Comparison of ENCODE assay signal across 15 cellular contexts in genomic region chr22:20868225-20868944, GRCh38. TPM values are rescaled to one million over a fixed set of nuclear protein-coding genes. Genes with fewer than 3 reads are reported as not detected.
A peak's percentile ranks its signal among the peaks of the same experiment; 100 is the strongest.
DNase-seq lines count a peak whose midpoint lies in the region; ATAC-seq, FAIRE-seq and TF ChIP-seq lines count a peak whose summit lies in the region.
"Had no signal": no experiment of that assay in that cellular context is flagged by ENCODE, and none has a peak within 500 bp of the region (broad histone marks: within the 10 kb centered on the region; RNA-seq: fewer than 3 reads in every experiment).

No MANE protein-coding gene starts in this region.

- H3K4me1 Mint-ChIP-seq in CD14-positive monocyte (peaks cover 40% of the 10 kb centered on the region), WTC11 (no peaks in the 10 kb centered on the region)

- intact Hi-C loops in CD14-positive monocyte (cut with micrococcal nuclease) = loop anchor here in 1 of 2 donors (10.0 kb wide), 1 partner anchor 46 kb away; the partner anchor contains the start of gene CRKL
- intact Hi-C loops in kidney (cut with DNase I) = no loop called here

- CTCF ChIA-PET in WTC11 (lab: Charles Lee) = interaction anchor here (1.0 to 4.2 kb wide), 5 partner anchors 9 to 235 kb away, joined by 3 to 19 read pairs (median 6); partner anchors contain the start of genes CRKL, PI4KA and SNAP29

- DNase-seq in CD14-positive monocyte (ENCODE audit: low spot score) = no peak
- no peak for DNase-seq in WTC11 (ENCODE audit: low spot score)
- DNase-seq in kidney = peak; percentile 29
- DNase-seq in retina = peak; percentile 28
- no peak for DNase-seq in nucleus accumbens (lab: John Stamatoyannopoulos, UW)
- DNase-seq in D341Med (ENCODE audit: low spot score) = no peak
- DNase-seq in DMS153 (lab: John Stamatoyannopoulos, UW) = no peak
- DNase-seq: activated effector memory CD4-positive, alpha-beta T cell treated with Interleukin-2 at 50 U/mL for 16 hours; brain microvascular endothelial cell; CD4-positive, alpha-beta memory T cell; hippocampal formation had no signal

- H3K9me3 ChIP-seq in kidney (ENCODE audit: control insufficient read depth in 1 of 2, low read length in 2 of 2) = no peaks in the 10 kb centered on the region

- peaks cover 7% of the 10 kb centered on the region in 2 donors for H3K36me3 ChIP-seq in kidney (ENCODE audit: control insufficient read depth in 1 of 2, insufficient read depth in 2 of 2, low read length in 2 of 2)

- peaks cover 52 to 75% of the 10 kb centered on the region in 2 donors for H3K36me3 Mint-ChIP-seq in CD14-positive monocyte
- peaks cover 3% of the 10 kb centered on the region for H3K36me3 Mint-ChIP-seq in WTC11

- peaks cover 14 to 16% of the 10 kb centered on the region in 2 donors for H3K4me1 ChIP-seq in kidney (ENCODE audit: control insufficient read depth in 1 of 2, insufficient read depth in 1 of 2, low read depth in 1 of 2, low read length in 2 of 2)

- H3K9ac ChIP-seq in kidney (ENCODE audit: low read length in 2 of 2) = no peak overlapping the region

- POLR2A ChIA-PET in WTC11 (lab: Charles Lee) = interaction anchor here (0.6 kb wide), 1 partner anchor 688 kb away, joined by 4 read pairs; no protein-coding TSS in a partner anchor

- H3K27ac Mint-ChIP-seq in CD14-positive monocyte (peak overlapping the region; percentile 18 to 96 (median 93)), WTC11 (0 out of 2 replicates have a peak overlapping the region, but pooled peaks have one; percentile 8)

- H3K27me3 Mint-ChIP-seq in CD14-positive monocyte (ENCODE audit: low read depth in 3 of 3) (no peaks in the 10 kb centered on the region), WTC11 (ENCODE audit: low read depth) (no peaks in the 10 kb centered on the region)
- H3K27me3 Mint-ChIP-seq: CD4-positive, alpha-beta memory T cell had no signal

- H3K4me3 Mint-ChIP-seq in CD14-positive monocyte (no peak overlapping the region), WTC11 (no peak overlapping the region)

- no peak overlapping the region for H3K4me3 ChIP-seq in kidney (ENCODE audit: low read length in 2 of 2)

- no peak for FAIRE-seq in kidney (lab: Jason Lieb, UNC)
- FAIRE-seq: endometrium, G401.6 had no signal

- no peaks in the 10 kb centered on the region for H3K9me3 Mint-ChIP-seq in CD14-positive monocyte
- H3K9me3 Mint-ChIP-seq in WTC11 = no peaks in the 10 kb centered on the region
- H3K9me3 Mint-ChIP-seq: CD4-positive, alpha-beta memory T cell; T-helper 2 cell treated with Interferon-gamma antibody and Interleukin-4, amounts not matched to agents 5 μg/mL and 100 μg/mL, for 36 hours had no signal

- ATAC-seq in WTC11 = no peak
- no peak for ATAC-seq in HG02798 (IDR thresholded peaks at IDR 0.05; ENCODE audit: poor library complexity, unreplicated experiment)

- H3K27ac ChIP-seq in kidney (ENCODE audit: low read depth in 2 of 2, low read length in 2 of 2) = no peak overlapping the region

- TF ChIP-seq CTCF in CD14-positive monocyte (IDR thresholded peaks at IDR 0.05) (no peak), WTC11 (IDR thresholded peaks at IDR 0.05) (no peak), kidney (IDR thresholded peaks at IDR 0.05; ENCODE audit: borderline replicate concordance, extremely low read depth, insufficient read depth) (no peak)

TF ChIP-seq in WTC11, 78 proteins besides CTCF, POLR2A, EP300 and RAD21:
- no peak for TF ChIP-seq ZNF532 (CRISPR knock-in tag; IDR thresholded peaks at IDR 0.05; ENCODE audit: borderline replicate concordance)
- TF ChIP-seq FOXP1 (CRISPR knock-in tag; IDR thresholded peaks at IDR 0.05; ENCODE audit: borderline replicate concordance) = no peak
- no peak for TF ChIP-seq USF2 (CRISPR knock-in tag; IDR thresholded peaks at IDR 0.05)
TF ChIP-seq in WTC11: peak in this region for 0.

RNA-seq across cellular contexts. Expression of gene SNAP29, which starts 9.6 kb away (rescaled TPM):
- 10 to 100 TPM; 28.9 to 32.8 TPM for polyA plus RNA-seq in CD14-positive monocyte
- total RNA-seq in WTC11 (2021) = 13.3 to 14.7 TPM (median 14.0 TPM) in 3 replicates
- 25.4 TPM for total RNA-seq in kidney
- 26.8 TPM for polyA plus RNA-seq in kidney (ENCODE audit: insufficient read depth, low read depth, low replicate concordance)

RNA-seq across cellular contexts. Expression of gene PI4KA, which starts 9.8 kb away (rescaled TPM):
- polyA plus RNA-seq in CD14-positive monocyte (10 to 100 TPM; 22.8 to 38.2 TPM), kidney (ENCODE audit: insufficient read depth, low read depth, low replicate concordance) (37.3 TPM)
- total RNA-seq in WTC11 (2021) (43.9 to 45.5 TPM (median 45.1 TPM) in 3 replicates), kidney (92.8 TPM)

RNA-seq across cellular contexts. Expression of gene CRKL, which starts 48.8 kb away (rescaled TPM):
- polyA plus RNA-seq in CD14-positive monocyte = 10 to 100 TPM; 29.4 to 37.5 TPM
- 113 to 115 TPM (median 114 TPM) in 3 replicates for total RNA-seq in WTC11 (2021)
- total RNA-seq in kidney = 44.7 TPM
- polyA plus RNA-seq in kidney (ENCODE audit: insufficient read depth, low read depth, low replicate concordance) = 11.9 TPM

Comparison
In these comparisons a context has a peak if more than half of its experiments do, and no peak if none do; other contexts are left out.
1. DNase-seq: peak in kidney (single experiment) and retina (single experiment); none in CD14-positive monocyte (single experiment), WTC11 (single experiment), nucleus accumbens (0 of 56), D341Med (single experiment) and DMS153 (single experiment).